ENCODE assay signal across 8 cellular contexts in genomic region chr3:122458992-122459391, GRCh38. TPM values are rescaled to one million over a fixed set of nuclear protein-coding genes. Genes with fewer than 3 reads are reported as not detected.
DNase-seq lines count a peak whose midpoint lies in the region; ATAC-seq, FAIRE-seq and TF ChIP-seq lines count a peak whose summit lies in the region.

No MANE protein-coding gene starts in this region.

- intact Hi-C loops in activated CD4-positive, alpha-beta memory T cell treated with anti-CD3 and anti-CD28 coated beads for 36 hours (cut with micrococcal nuclease) = loop anchor here (2.0 to 5.0 kb wide), 2 partner anchors 76 to 223 kb away; partner anchors contain the start of gene PARP14

- DNase-seq in AG20443 (ENCODE audit: low spot score) = peak; percentile 39
- DNase-seq in H54 (ENCODE audit: insufficient read length, low spot score) = peak; percentile 6
- DNase-seq in WTC11 (ENCODE audit: low spot score) = no peak
- no peak for DNase-seq in left lobe of liver (ENCODE audit: low spot score)
- DNase-seq in activated CD4-positive, alpha-beta memory T cell treated with anti-CD3 and anti-CD28 coated beads for 36 hours = no peak
- no peak for DNase-seq in stimulated activated CD8-positive, alpha-beta memory T cell treated with anti-CD3 and anti-CD28 coated beads, Interleukin-4, amount 100 ng/mL, for 48 hours
- DNase-seq in GM12891 (ENCODE audit: insufficient read length, low spot score) = no peak
- DNase-seq in HuH-7 (ENCODE audit: low spot score) = no peak

- H3K9me3 Mint-ChIP-seq in WTC11 = no peaks in the 10 kb centered on the region
- H3K9me3 Mint-ChIP-seq in activated CD4-positive, alpha-beta memory T cell treated with anti-CD3 and anti-CD28 coated beads for 36 hours = no peaks in the 10 kb centered on the region

- ATAC-seq in WTC11 (peak; percentile 47), left lobe of liver (peak; percentile 30)

- POLR2A ChIA-PET in WTC11 (lab: Charles Lee) = no interaction called here
- POLR2A ChIA-PET in activated CD4-positive, alpha-beta memory T cell treated with anti-CD3 and anti-CD28 coated beads for 36 hours (lab: Charles Lee) = no interaction called here

- H3K36me3 Mint-ChIP-seq in WTC11 = peaks cover 43% of the 10 kb centered on the region
- peaks cover 32% of the 10 kb centered on the region for H3K36me3 Mint-ChIP-seq in activated CD4-positive, alpha-beta memory T cell treated with anti-CD3 and anti-CD28 coated beads for 36 hours

- TF ChIP-seq POLR2A in H54 (IDR thresholded peaks at IDR 0.05; ENCODE audit: low read depth, low read length) (no peak), GM12891 (IDR thresholded peaks at IDR 0.05; ENCODE audit: low read depth, low read length) (no peak)

- peak; percentile 75 for FAIRE-seq in H54 (lab: Jason Lieb, UNC)
- no peak for FAIRE-seq in GM12891 (lab: Jason Lieb, UNC)

- H3K27ac Mint-ChIP-seq in WTC11 = peak overlapping the region; percentile 79
- H3K27ac Mint-ChIP-seq in activated CD4-positive, alpha-beta memory T cell treated with anti-CD3 and anti-CD28 coated beads for 36 hours = no peak overlapping the region

- H3K4me3 Mint-ChIP-seq in WTC11 = no peak overlapping the region
- H3K4me3 Mint-ChIP-seq in activated CD4-positive, alpha-beta memory T cell treated with anti-CD3 and anti-CD28 coated beads for 36 hours = no peak overlapping the region

- H3K4me1 Mint-ChIP-seq in WTC11 = no peaks in the 10 kb centered on the region
- H3K4me1 Mint-ChIP-seq in activated CD4-positive, alpha-beta memory T cell treated with anti-CD3 and anti-CD28 coated beads for 36 hours (ENCODE audit: low read depth) = peaks cover 6% of the 10 kb centered on the region

- H3K27me3 Mint-ChIP-seq in WTC11 (ENCODE audit: low read depth) = no peaks in the 10 kb centered on the region
- no peaks in the 10 kb centered on the region for H3K27me3 Mint-ChIP-seq in activated CD4-positive, alpha-beta memory T cell treated with anti-CD3 and anti-CD28 coated beads for 36 hours

- CTCF ChIA-PET in WTC11 (lab: Charles Lee) = interaction anchor here (1.0 to 1.3 kb wide), 3 partner anchors 75 to 222 kb away, joined by 4 read pairs; partner anchors contain the start of genes FAM162A and PARP14
- CTCF ChIA-PET in activated CD4-positive, alpha-beta memory T cell treated with anti-CD3 and anti-CD28 coated beads for 36 hours (lab: Charles Lee) = interaction anchor here (0.6 to 2.7 kb wide), 6 partner anchors 27 to 618 kb away, joined by 3 to 13 read pairs (median 4); no protein-coding TSS in a partner anchor

- no peak for TF ChIP-seq CTCF in WTC11 (IDR thresholded peaks at IDR 0.05)

TF ChIP-seq in WTC11, 78 proteins besides CTCF, POLR2A, EP300 and RAD21 (continues in another document):
- no peak for TF ChIP-seq GABPB1 (CRISPR knock-in tag; IDR thresholded peaks at IDR 0.05)
- no peak for TF ChIP-seq TEAD4 (CRISPR knock-in tag; IDR thresholded peaks at IDR 0.05)
- TF ChIP-seq ETV6 (CRISPR knock-in tag; IDR thresholded peaks at IDR 0.05) = no peak
- TF ChIP-seq ZNF281 (CRISPR knock-in tag; IDR thresholded peaks at IDR 0.05) = no peak

TF ChIP-seq in GM12891, 5 proteins besides CTCF, POLR2A, EP300 and RAD21:
- TF ChIP-seq SPI1 (IDR thresholded peaks at IDR 0.05; ENCODE audit: low read depth, low read length) (no peak), TAF1 (IDR thresholded peaks at IDR 0.05; ENCODE audit: low read depth, low read length) (no peak), POU2F2 (IDR thresholded peaks at IDR 0.05; ENCODE audit: low read depth, low read length) (no peak), POLR2AphosphoS5 (IDR thresholded peaks at IDR 0.05; ENCODE audit: low read depth, low read length) (no peak)

RNA-seq across cellular contexts. Expression of gene WDR5B, which starts 43.1 kb away (rescaled TPM):
- total RNA-seq in WTC11 (2021) (2.6 to 2.9 TPM (median 2.8 TPM) in 3 replicates), left lobe of liver (2.3 TPM)
- total RNA-seq in activated CD4-positive, alpha-beta memory T cell treated with anti-CD3 and anti-CD28 coated beads for 36 hours = 1 to 10 TPM; 3.7 to 4.4 TPM
- polyA plus RNA-seq in GM12891 (2012; ENCODE audit: low read depth, missing spikeins) = 1.5 TPM

RNA-seq across cellular contexts. Expression of gene KPNA1, which starts 55.7 kb away (rescaled TPM):
- total RNA-seq in WTC11 (2021) (53.8 to 58.8 TPM (median 58.2 TPM) in 3 replicates), left lobe of liver (47.1 TPM)
- 10 to 100 TPM; 43.4 to 46.0 TPM for total RNA-seq in activated CD4-positive, alpha-beta memory T cell treated with anti-CD3 and anti-CD28 coated beads for 36 hours
- polyA plus RNA-seq in GM12891 (2012; ENCODE audit: low read depth, missing spikeins) = 15.7 TPM

Comparison
In these comparisons a context has a peak if more than half of its experiments do, and no peak if none do; other contexts are left out.
1. DNase-seq: peak in AG20443 (single experiment) and H54 (single experiment); none in WTC11 (single experiment), left lobe of liver (single experiment), activated CD4-positive, alpha-beta memory T cell treated with anti-CD3 and anti-CD28 coated beads for 36 hours (single experiment), stimulated activated CD8-positive, alpha-beta memory T cell treated with anti-CD3 and anti-CD28 coated beads, Interleukin-4, amount 100 ng/mL, for 48 hours (single experiment), GM12891 (single experiment) and HuH-7 (single experiment).